14 cellular contexts compared by ENCODE assay signal in the genomic region with DNA sequence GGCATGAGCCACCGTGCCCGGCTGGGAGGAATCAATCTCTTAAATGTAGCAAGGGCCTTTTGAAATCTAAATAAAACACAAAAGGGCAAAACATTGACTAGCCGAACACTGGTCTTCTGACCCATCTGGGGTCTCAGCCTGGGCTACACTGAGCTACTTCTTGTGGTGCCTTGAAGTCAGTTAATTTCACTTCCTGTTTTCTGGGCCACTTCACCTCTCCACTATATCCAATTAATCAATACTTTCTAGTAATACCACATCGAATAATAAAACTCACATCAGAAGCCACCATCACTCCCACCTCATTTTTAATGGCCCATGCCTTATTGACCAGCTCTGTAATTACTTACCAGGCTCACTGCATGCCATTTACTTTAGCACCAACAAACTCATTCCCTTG.
DNase-seq lines count a peak whose midpoint lies in the region; ATAC-seq and TF ChIP-seq lines count a peak whose summit lies in the region.
"Had no signal": no experiment of that assay in that cellular context is flagged by ENCODE, and none has a peak within 500 bp of the region (broad histone marks: within the 10 kb centered on the region; RNA-seq: fewer than 3 reads in every experiment).

No MANE protein-coding gene starts in this region.

- no peak overlapping the region for H3K4me2 ChIP-seq in neuronal stem cell (ENCODE audit: insufficient read depth, low read length, poor library complexity, severe bottlenecking)

- H3K36me3 ChIP-seq in heart right ventricle (no peaks in the 10 kb centered on the region), neuronal stem cell (replicated peaks in 1 of 2; ENCODE audit: control insufficient read depth in 2 of 2, insufficient read depth in 2 of 2, low read length in 2 of 2) (no peaks in the 10 kb centered on the region)
- H3K36me3 ChIP-seq: HAP-1 had no signal

- H3K27ac ChIP-seq in heart right ventricle (peak overlapping the region in 1 of 10 donors; percentile 80), neuronal stem cell (replicated peaks; ENCODE audit: low read length) (no peak overlapping the region)

- TF ChIP-seq CTCF in NB4 (IDR thresholded peaks at IDR 0.05; ENCODE audit: low read depth, low read length), result no peak
- no peak for TF ChIP-seq CTCF in heart right ventricle (IDR thresholded peaks at IDR 0.05)

- H3K9me3 Mint-ChIP-seq in stimulated activated memory B cell treated with anti-CD40 and anti-IgM and Interleukin-4, amounts not matched to agents 10 μg/mL and 1 μg/mL and 100 μg/mL, for 72 hours, result peaks cover 6% of the 10 kb centered on the region
- H3K9me3 Mint-ChIP-seq: T-cell had no signal

- H3K27ac Mint-ChIP-seq in stimulated activated memory B cell treated with anti-CD40 and anti-IgM and Interleukin-4, amounts not matched to agents 10 μg/mL and 1 μg/mL and 100 μg/mL, for 72 hours, result peak overlapping the region; percentile 98
- H3K27ac Mint-ChIP-seq: T-cell had no signal

- no peak overlapping the region for H4K91ac ChIP-seq in neuronal stem cell (ENCODE audit: low read depth, low read length, poor library complexity)

- intact Hi-C loops in heart right ventricle (cut with DNase I), result no loop called here

- no peak overlapping the region for H3K23ac ChIP-seq in neuronal stem cell (ENCODE audit: low read depth, low read length, poor library complexity)

- peak overlapping the region; percentile 32 for H3K4me3 Mint-ChIP-seq in stimulated activated memory B cell treated with anti-CD40 and anti-IgM and Interleukin-4, amounts not matched to agents 10 μg/mL and 1 μg/mL and 100 μg/mL, for 72 hours
- H3K4me3 Mint-ChIP-seq: activated CD4-positive, alpha-beta T cell treated with anti-CD3 and anti-CD28 coated beads, Interleukin-2, amount 10 ng/mL, durations not matched to agents 7 days and 5 days; T-cell had no signal

- no peak overlapping the region for H2BK12ac ChIP-seq in neuronal stem cell (ENCODE audit: low read length)

- no peak overlapping the region for H3K14ac ChIP-seq in neuronal stem cell (ENCODE audit: low read length)

- DNase-seq in SKM-1 treated with dmso at 0.1 percent for 144 hours (lab: John Stamatoyannopoulos, UW; ENCODE audit: unreplicated experiment) (peak; percentile 10), SKM-1 (lab: John Stamatoyannopoulos, UW; ENCODE audit: unreplicated experiment) (no peak), NB4 (ENCODE audit: low read depth) (peak; percentile 31), heart right ventricle (no peak), NCI-H1105 treated with DMSO at 0.1 percent for 48 hours (lab: John Stamatoyannopoulos, UW) (no peak), neuronal stem cell (ENCODE audit: low spot score) (no peak)
- DNase-seq: activated CD4-positive, alpha-beta T cell treated with anti-CD3 and anti-CD28 coated beads, Interleukin-2, amount 10 ng/mL, durations not matched to agents 7 days and 5 days; amygdala; MM.1S; NCI-H2171; T-cell had no signal

- H3K9me3 ChIP-seq in heart right ventricle, result no peaks in the 10 kb centered on the region
- H3K9me3 ChIP-seq in neuronal stem cell (replicated peaks in 1 of 2; ENCODE audit: control insufficient read depth in 2 of 2, insufficient read depth in 1 of 2, low read depth in 1 of 2, low read length in 2 of 2), result no peaks in the 10 kb centered on the region

- H3K4me1 ChIP-seq in heart right ventricle, result peaks cover 0 to 50% (median 0%) of the 10 kb centered on the region in 9 donors
- H3K4me1 ChIP-seq in neuronal stem cell (ENCODE audit: control insufficient read depth in 2 of 2, insufficient read depth in 1 of 2, low read depth in 1 of 2, low read length in 2 of 2), result no peaks in the 10 kb centered on the region
- H3K4me1 ChIP-seq: HAP-1 had no signal

- no peak overlapping the region for H3K18ac ChIP-seq in neuronal stem cell (ENCODE audit: low read length)

- no peaks in the 10 kb centered on the region for H3K27me3 Mint-ChIP-seq in stimulated activated memory B cell treated with anti-CD40 and anti-IgM and Interleukin-4, amounts not matched to agents 10 μg/mL and 1 μg/mL and 100 μg/mL, for 72 hours
- H3K27me3 Mint-ChIP-seq: activated CD4-positive, alpha-beta T cell treated with anti-CD3 and anti-CD28 coated beads, Interleukin-2, amount 10 ng/mL, durations not matched to agents 7 days and 5 days; T-cell had no signal

- H2BK15ac ChIP-seq in neuronal stem cell (ENCODE audit: low read length), result no peak overlapping the region

- peaks cover 81% of the 10 kb centered on the region for H3K4me1 Mint-ChIP-seq in stimulated activated memory B cell treated with anti-CD40 and anti-IgM and Interleukin-4, amounts not matched to agents 10 μg/mL and 1 μg/mL and 100 μg/mL, for 72 hours

- H2AK5ac ChIP-seq in neuronal stem cell (ENCODE audit: low read depth, low read length), result no peak overlapping the region

- H3K79me1 ChIP-seq in neuronal stem cell (ENCODE audit: low read depth, low read length), result no peaks in the 10 kb centered on the region

- 89 to 96% methylated on average over 4 of the region's 4 CpGs for WGBS in heart right ventricle, 2 donors
- 100% methylated on average over 1 of the region's 4 CpGs for WGBS in neuronal stem cell (ENCODE audit: extremely low coverage in 2 of 2, insufficient read length in 2 of 2, insufficient replicate concordance in 1 of 2), 2 donors

- no peak overlapping the region for H2BK5ac ChIP-seq in neuronal stem cell (ENCODE audit: low read length)

- H3K36me3 Mint-ChIP-seq in stimulated activated memory B cell treated with anti-CD40 and anti-IgM and Interleukin-4, amounts not matched to agents 10 μg/mL and 1 μg/mL and 100 μg/mL, for 72 hours, result peaks cover 19% of the 10 kb centered on the region

- H4K8ac ChIP-seq in neuronal stem cell (ENCODE audit: low read depth, low read length), result no peak overlapping the region

- no peak for TF ChIP-seq POLR2A in NB4 (IDR thresholded peaks at IDR 0.05; ENCODE audit: extremely low read depth, insufficient read length)

- no peak overlapping the region for H2AFZ ChIP-seq in neuronal stem cell (ENCODE audit: low read length)

- H3K27me3 ChIP-seq in heart right ventricle (no peaks in the 10 kb centered on the region), neuronal stem cell (ENCODE audit: control insufficient read depth in 3 of 3, insufficient read depth in 3 of 3, low read depth in 1 of 3, low read length in 3 of 3) (no peaks in the 10 kb centered on the region)

- H3K4me3 ChIP-seq in NB4 (ENCODE audit: low read depth, low read length) (no peak overlapping the region), heart right ventricle (no peak overlapping the region), neuronal stem cell (ENCODE audit: low read length in 2 of 2) (no peak overlapping the region)
- H3K4me3 ChIP-seq: HAP-1 had no signal

- H2BK120ac ChIP-seq in neuronal stem cell (ENCODE audit: low read depth, low read length), result no peak overlapping the region

- ATAC-seq in GM21576 (IDR thresholded peaks at IDR 0.05; ENCODE audit: unreplicated experiment), result peak; percentile 26
- ATAC-seq in stimulated activated memory B cell treated with anti-CD40 and anti-IgM and Interleukin-4, amounts not matched to agents 10 μg/mL and 1 μg/mL and 100 μg/mL, for 72 hours, result peak; percentile 46
- no peak for ATAC-seq in heart right ventricle
- ATAC-seq: T-cell had no signal

- no peak overlapping the region for H3K9ac ChIP-seq in neuronal stem cell (ENCODE audit: low read depth, low read length, poor library complexity)

- H3K4ac ChIP-seq in neuronal stem cell (ENCODE audit: low read length), result no peak overlapping the region

Comparison
In these comparisons a context has a peak if more than half of its experiments do, and no peak if none do; other contexts are left out.
1. DNase-seq: peak in SKM-1 treated with dmso at 0.1 percent for 144 hours (single experiment) and NB4 (single experiment); none in SKM-1 (single experiment), heart right ventricle (0 of 2), NCI-H1105 treated with DMSO at 0.1 percent for 48 hours (single experiment) and neuronal stem cell (single experiment).
2. ATAC-seq: peak in GM21576 (single experiment) and stimulated activated memory B cell treated with anti-CD40 and anti-IgM and Interleukin-4, amounts not matched to agents 10 μg/mL and 1 μg/mL and 100 μg/mL, for 72 hours (single experiment); none in heart right ventricle (0 of 8).